In the genomic region with DNA sequence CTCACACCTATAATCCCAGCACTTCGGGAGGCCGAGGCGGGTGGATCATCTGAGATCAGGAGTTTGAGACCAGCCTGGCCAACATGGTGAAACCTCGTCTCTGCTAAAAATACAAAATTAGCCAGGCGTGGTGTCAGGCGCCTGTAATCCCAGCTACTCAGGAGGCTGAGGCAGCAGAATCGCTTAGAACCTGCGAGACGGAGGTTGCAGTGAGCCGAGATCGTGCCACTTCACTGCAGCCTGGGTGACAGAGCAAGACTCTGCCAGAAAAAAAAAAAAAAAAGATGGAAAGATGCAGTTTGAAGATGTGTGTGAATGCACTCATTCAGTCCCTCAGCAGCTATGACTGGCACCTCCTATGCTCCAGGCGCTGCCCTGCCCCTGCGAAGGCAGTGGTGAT, we compare ENCODE assay signal across 1 cellular context. TPM values are rescaled to one million over a fixed set of nuclear protein-coding genes. Genes with fewer than 3 reads are reported as not detected.
"Had no signal": no experiment of that assay in that cellular context is flagged by ENCODE, and none has a peak within 500 bp of the region (broad histone marks: within the 10 kb centered on the region; RNA-seq: fewer than 3 reads in every experiment).

No MANE protein-coding gene starts in this region.

RNA-seq across cellular contexts. Expression of a gene that starts 41.3 kb away (rescaled TPM):
- total RNA-seq: activated B cell treated with CpG ODN at 0.5 μM for 24 hours had no signal
